29 cellular contexts compared by ENCODE assay signal in the genomic region with DNA sequence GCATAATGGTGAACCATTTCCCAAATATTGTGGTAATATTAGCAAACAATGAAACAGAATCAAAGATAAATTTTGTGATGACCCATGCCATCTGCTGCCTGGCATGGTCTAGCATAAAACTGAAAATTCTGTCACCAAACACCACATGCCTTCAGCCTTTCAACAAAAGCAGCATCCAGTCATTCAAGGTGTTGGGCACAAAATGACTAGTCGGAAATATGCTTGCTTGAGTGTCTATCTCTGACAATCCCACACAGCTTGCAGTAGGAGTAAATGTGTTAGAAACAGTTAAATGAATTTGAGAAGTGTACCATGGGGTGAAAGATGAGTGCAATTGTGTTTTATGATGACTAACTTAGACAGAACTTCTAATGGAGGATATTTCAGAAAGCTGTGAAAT.
"Had no signal": no experiment of that assay in that cellular context is flagged by ENCODE, and none has a peak within 500 bp of the region (broad histone marks: within the 10 kb centered on the region; RNA-seq: fewer than 3 reads in every experiment).

No MANE protein-coding gene starts in this region.

- H3K4me3 ChIP-seq: ascending aorta, breast epithelium, cardiac muscle cell, colonic mucosa, esophagus squamous epithelium, gastroesophageal sphincter, heart right ventricle had no signal

- DNase-seq: activated CD4-positive, alpha-beta memory T cell treated with anti-CD3 and anti-CD28 coated beads, Interleukin-2, amount 10 ng/mL, durations not matched to agents 7 days and 5 days; activated CD4-positive, alpha-beta T cell treated with anti-CD3 and anti-CD28 coated beads for 36 hours; activated CD4-positive, alpha-beta T cell treated with anti-CD3 and anti-CD28 coated beads, Interleukin-2, amount 10 ng/mL, durations not matched to agents 7 days and 5 days; activated CD4-positive, alpha-beta T cell treated with anti-CD3 and anti-CD28 coated beads, Interleukin-2, amount 50 U/mL, for 4 hours; activated CD4-positive, CD25-positive, alpha-beta regulatory T cell; activated CD4-positive, CD25-positive, alpha-beta regulatory T cell treated with anti-CD3 and anti-CD28 coated beads, Interleukin-2, amount 50 U/mL, for 72 hours; activated CD8-positive, alpha-beta memory T cell treated with anti-CD3 and anti-CD28 coated beads, Interleukin-2, amount 50 U/mL, for 48 hours; activated gamma-delta T cell; activated naive CD4-positive, alpha-beta T cell; activated naive CD4-positive, alpha-beta T cell treated with anti-CD3 and anti-CD28 coated beads, Interleukin-2, amount 10 ng/mL, durations not matched to agents 7 days and 5 days; activated naive CD8-positive, alpha-beta T cell treated with anti-CD3 and anti-CD28 coated beads, Interleukin-2, amount 10 ng/mL, durations not matched to agents 7 days and 5 days; activated T-cell treated with anti-CD3 and anti-CD28 coated beads for 4 hours; activated T-cell treated with anti-CD3 and anti-CD28 coated beads, Interleukin-2, amount 50 U/mL, for 24 hours; activated T-cell treated with anti-CD3 and anti-CD28 coated beads, Interleukin-2, amount 50 U/mL, for 72 hours; central memory CD4-positive, alpha-beta T cell; cerebellar nuclear complex; colonic mucosa; effector CD8-positive, alpha-beta T cell; esophagus squamous epithelium; foreskin melanocyte; heart right ventricle had no signal

- H3K36me3 Mint-ChIP-seq: activated naive CD4-positive, alpha-beta T cell treated with anti-CD3 and anti-CD28 coated beads, Interleukin-2, amount 10 ng/mL, durations not matched to agents 7 days and 5 days; activated naive CD4-positive, alpha-beta T cell treated with anti-CD3 and anti-CD28 coated beads, Interleukin-2, amount 50 U/mL, for 72 hours; activated naive CD8-positive, alpha-beta T cell treated with anti-CD3 and anti-CD28 coated beads, Interleukin-2, amount 10 ng/mL, durations not matched to agents 7 days and 5 days; brain had no signal

- H3K27ac Mint-ChIP-seq: activated CD4-positive, alpha-beta memory T cell treated with anti-CD3 and anti-CD28 coated beads, Interleukin-2, amount 10 ng/mL, durations not matched to agents 7 days and 5 days; activated CD4-positive, alpha-beta T cell treated with anti-CD3 and anti-CD28 coated beads for 36 hours; activated CD4-positive, alpha-beta T cell treated with anti-CD3 and anti-CD28 coated beads, Interleukin-2, amount 10 ng/mL, durations not matched to agents 7 days and 5 days; activated naive CD4-positive, alpha-beta T cell treated with anti-CD3 and anti-CD28 coated beads, Interleukin-2, amount 10 ng/mL, durations not matched to agents 7 days and 5 days; activated naive CD4-positive, alpha-beta T cell treated with anti-CD3 and anti-CD28 coated beads, Interleukin-2, amount 50 U/mL, for 72 hours; activated naive CD8-positive, alpha-beta T cell treated with anti-CD3 and anti-CD28 coated beads, Interleukin-2, amount 10 ng/mL, durations not matched to agents 7 days and 5 days; activated T-cell treated with anti-CD3 and anti-CD28 coated beads, Interleukin-2, amount 50 U/mL, for 24 hours; activated T-cell treated with anti-CD3 and anti-CD28 coated beads, Interleukin-2, amount 50 U/mL, for 72 hours had no signal

- H3K27me3 ChIP-seq: ascending aorta, breast epithelium, cardiac muscle cell, colonic mucosa, esophagus squamous epithelium, gastroesophageal sphincter, heart right ventricle had no signal

- ATAC-seq: activated CD4-positive, alpha-beta T cell treated with anti-CD3 and anti-CD28 coated beads for 36 hours; gastroesophageal sphincter; heart right ventricle had no signal

- H3K4me1 Mint-ChIP-seq: activated CD4-positive, alpha-beta memory T cell treated with anti-CD3 and anti-CD28 coated beads, Interleukin-2, amount 10 ng/mL, durations not matched to agents 7 days and 5 days; activated CD4-positive, alpha-beta T cell treated with anti-CD3 and anti-CD28 coated beads for 36 hours; activated CD4-positive, alpha-beta T cell treated with anti-CD3 and anti-CD28 coated beads, Interleukin-2, amount 10 ng/mL, durations not matched to agents 7 days and 5 days; activated naive CD4-positive, alpha-beta T cell treated with anti-CD3 and anti-CD28 coated beads, Interleukin-2, amount 10 ng/mL, durations not matched to agents 7 days and 5 days; activated naive CD8-positive, alpha-beta T cell treated with anti-CD3 and anti-CD28 coated beads, Interleukin-2, amount 10 ng/mL, durations not matched to agents 7 days and 5 days had no signal

- H3K36me3 ChIP-seq: ascending aorta, breast epithelium, cardiac muscle cell, colonic mucosa, esophagus squamous epithelium, gastroesophageal sphincter, heart right ventricle had no signal

- H3K27me3 Mint-ChIP-seq: activated CD4-positive, alpha-beta memory T cell treated with anti-CD3 and anti-CD28 coated beads, Interleukin-2, amount 10 ng/mL, durations not matched to agents 7 days and 5 days had no signal

- H3K4me3 Mint-ChIP-seq: activated CD4-positive, alpha-beta memory T cell treated with anti-CD3 and anti-CD28 coated beads, Interleukin-2, amount 10 ng/mL, durations not matched to agents 7 days and 5 days; activated CD4-positive, alpha-beta T cell treated with anti-CD3 and anti-CD28 coated beads for 36 hours; activated CD4-positive, alpha-beta T cell treated with anti-CD3 and anti-CD28 coated beads, Interleukin-2, amount 10 ng/mL, durations not matched to agents 7 days and 5 days; activated naive CD4-positive, alpha-beta T cell treated with anti-CD3 and anti-CD28 coated beads, Interleukin-2, amount 10 ng/mL, durations not matched to agents 7 days and 5 days; activated naive CD8-positive, alpha-beta T cell treated with anti-CD3 and anti-CD28 coated beads, Interleukin-2, amount 10 ng/mL, durations not matched to agents 7 days and 5 days; activated T-cell treated with anti-CD3 and anti-CD28 coated beads, Interleukin-2, amount 50 U/mL, for 24 hours; activated T-cell treated with anti-CD3 and anti-CD28 coated beads, Interleukin-2, amount 50 U/mL, for 72 hours; brain had no signal

- FAIRE-seq: endometrium, endothelial cell of umbilical vein had no signal

- H3K9me3 Mint-ChIP-seq: activated CD4-positive, alpha-beta memory T cell treated with anti-CD3 and anti-CD28 coated beads, Interleukin-2, amount 10 ng/mL, durations not matched to agents 7 days and 5 days; activated CD4-positive, alpha-beta T cell treated with anti-CD3 and anti-CD28 coated beads, Interleukin-2, amount 10 ng/mL, durations not matched to agents 7 days and 5 days; activated naive CD4-positive, alpha-beta T cell treated with anti-CD3 and anti-CD28 coated beads, Interleukin-2, amount 10 ng/mL, durations not matched to agents 7 days and 5 days; activated naive CD8-positive, alpha-beta T cell treated with anti-CD3 and anti-CD28 coated beads, Interleukin-2, amount 10 ng/mL, durations not matched to agents 7 days and 5 days; activated T-cell treated with anti-CD3 and anti-CD28 coated beads, Interleukin-2, amount 50 U/mL, for 24 hours had no signal
